8 cellular contexts compared by ENCODE assay signal in the genomic region with DNA sequence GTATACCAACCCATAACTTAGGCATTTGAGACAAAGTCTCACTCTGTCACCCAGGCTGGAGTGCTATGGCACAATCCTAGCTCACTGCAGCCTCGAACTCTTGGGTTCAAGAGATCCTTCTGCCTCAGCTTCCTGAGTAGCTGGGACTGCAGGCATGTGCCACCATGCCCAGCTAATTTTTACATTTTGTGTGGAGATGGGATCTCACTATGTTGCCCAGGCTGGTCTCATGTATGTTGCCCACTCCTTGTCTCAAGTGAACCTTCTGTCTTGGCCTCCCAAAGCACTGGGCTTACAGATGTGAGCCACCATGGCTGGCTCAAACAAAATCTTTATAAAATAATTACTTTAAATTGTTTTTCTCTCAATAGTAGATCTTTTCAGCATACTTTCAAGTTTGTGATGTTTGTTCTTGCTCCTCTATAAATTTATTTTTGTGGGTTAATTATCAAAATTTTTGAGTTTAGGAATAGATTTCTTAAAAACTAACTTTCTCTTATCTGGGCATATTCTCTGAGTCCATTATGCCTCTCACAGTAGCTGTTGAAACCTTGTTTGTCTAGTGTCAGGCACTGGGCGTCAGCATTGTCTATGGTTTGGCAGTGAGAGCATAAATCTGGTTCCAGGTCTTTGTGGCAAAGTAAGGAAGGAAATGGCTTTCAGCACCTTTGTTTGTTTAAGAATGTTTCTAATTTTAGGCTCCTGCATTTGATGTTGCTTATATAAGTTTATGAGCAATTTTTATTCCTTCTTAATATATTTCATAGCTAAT. TPM values are rescaled to one million over a fixed set of nuclear protein-coding genes. Genes with fewer than 3 reads are reported as not detected.
A peak's percentile ranks its signal among the peaks of the same experiment; 100 is the strongest.
DNase-seq lines count a peak whose midpoint lies in the region; ATAC-seq, FAIRE-seq and TF ChIP-seq lines count a peak whose summit lies in the region.

No MANE protein-coding gene starts in this region.

- DNase-seq in C1 segment of cervical spinal cord (lab: John Stamatoyannopoulos, UW): peak in 8 of 14 donors; percentile 3 to 55 (median 35)
- DNase-seq in RPMI7951 (ENCODE audit: low read depth): peak; percentile 40
- peak; percentile 34 for DNase-seq in natural killer cell
- no peak for DNase-seq in NCI-H1048 (lab: John Stamatoyannopoulos, UW)
- DNase-seq in omental fat pad (ENCODE audit: low spot score): no peak

- FAIRE-seq in colon (lab: Jason Lieb, UNC): peak; percentile 5

- no peak overlapping the region for H3K27ac Mint-ChIP-seq in natural killer cell
- H3K27ac Mint-ChIP-seq in stimulated activated memory B cell treated with anti-CD40 and anti-IgM and Interleukin-4, amounts not matched to agents 10 μg/mL and 1 μg/mL and 100 μg/mL, for 72 hours: no peak overlapping the region

- no peaks in the 10 kb centered on the region for H3K36me3 Mint-ChIP-seq in natural killer cell
- H3K36me3 Mint-ChIP-seq in stimulated activated memory B cell treated with anti-CD40 and anti-IgM and Interleukin-4, amounts not matched to agents 10 μg/mL and 1 μg/mL and 100 μg/mL, for 72 hours: peaks cover 24% of the 10 kb centered on the region

- TF ChIP-seq CTCF in natural killer cell (IDR thresholded peaks at IDR 0.05) (peak; percentile 62), omental fat pad (IDR thresholded peaks at IDR 0.05) (no peak)

- peaks cover 0 to 9% of the 10 kb centered on the region in 2 donors for H3K27me3 Mint-ChIP-seq in natural killer cell (ENCODE audit: low read depth in 2 of 2)
- no peaks in the 10 kb centered on the region for H3K27me3 Mint-ChIP-seq in stimulated activated memory B cell treated with anti-CD40 and anti-IgM and Interleukin-4, amounts not matched to agents 10 μg/mL and 1 μg/mL and 100 μg/mL, for 72 hours

- no peaks in the 10 kb centered on the region for H3K9me3 Mint-ChIP-seq in natural killer cell
- H3K9me3 Mint-ChIP-seq in stimulated activated memory B cell treated with anti-CD40 and anti-IgM and Interleukin-4, amounts not matched to agents 10 μg/mL and 1 μg/mL and 100 μg/mL, for 72 hours: no peaks in the 10 kb centered on the region

- ATAC-seq in GM19468 (IDR thresholded peaks at IDR 0.05; ENCODE audit: extremely low read depth, unreplicated experiment): peak; percentile 63
- ATAC-seq in natural killer cell: peak; percentile 89 to 100 (median 100)
- no peak for ATAC-seq in stimulated activated memory B cell treated with anti-CD40 and anti-IgM and Interleukin-4, amounts not matched to agents 10 μg/mL and 1 μg/mL and 100 μg/mL, for 72 hours
- ATAC-seq in omental fat pad (ENCODE audit: low FRiP score): no peak

- no peak overlapping the region for H3K4me3 Mint-ChIP-seq in natural killer cell
- H3K4me3 Mint-ChIP-seq in stimulated activated memory B cell treated with anti-CD40 and anti-IgM and Interleukin-4, amounts not matched to agents 10 μg/mL and 1 μg/mL and 100 μg/mL, for 72 hours: no peak overlapping the region

- H3K4me1 Mint-ChIP-seq in natural killer cell: peaks cover 6% of the 10 kb centered on the region in 2 donors
- no peaks in the 10 kb centered on the region for H3K4me1 Mint-ChIP-seq in stimulated activated memory B cell treated with anti-CD40 and anti-IgM and Interleukin-4, amounts not matched to agents 10 μg/mL and 1 μg/mL and 100 μg/mL, for 72 hours

- intact Hi-C loops in natural killer cell (cut with micrococcal nuclease): loop anchor here (2.0 to 10.0 kb wide), 5 partner anchors 164 to 996 kb away; partner anchors contain the start of genes ERBIN and SREK1

RNA-seq across cellular contexts. Expression of gene NLN, which starts 38.7 kb away (rescaled TPM):
- total RNA-seq in RPMI7951 (2014; rRNA removed; shearing (Covaris generic)): 22.6 and 24.6 TPM in 2 replicates
- total RNA-seq in natural killer cell (1 to 10 TPM in 2 of 3 donors, under 1 TPM in 1; 0.86 to 2.0 (median 1.3) TPM), omental fat pad (10 to 100 TPM in 3 of 4 donors, 1 to 10 TPM in 1; 8.4 to 31.6 (median 14.5) TPM)

RNA-seq across cellular contexts. Expression of gene SGTB, which starts 38.8 kb away (rescaled TPM):
- total RNA-seq in RPMI7951 (2014; rRNA removed; shearing (Covaris generic)): 7.7 and 9.0 TPM in 2 replicates
- total RNA-seq in natural killer cell: 10 to 100 TPM in 2 of 3 donors, 1 to 10 TPM in 1; 6.9 to 12.0 (median 10.0) TPM
- 10 to 100 TPM in 2 of 4 donors, 1 to 10 TPM in 2; 5.7 to 12.6 (median 10.4) TPM for total RNA-seq in omental fat pad

Comparison
In these comparisons a context has a peak if more than half of its experiments do, and no peak if none do; other contexts are left out.
1. DNase-seq: peak in C1 segment of cervical spinal cord (8 of 14), RPMI7951 (single experiment) and natural killer cell (single experiment); none in NCI-H1048 (single experiment) and omental fat pad (single experiment).
2. ATAC-seq: peak in GM19468 (single experiment) and natural killer cell (3 of 3); none in stimulated activated memory B cell treated with anti-CD40 and anti-IgM and Interleukin-4, amounts not matched to agents 10 μg/mL and 1 μg/mL and 100 μg/mL, for 72 hours (single experiment) and omental fat pad (single experiment).